In genomic region chr6:97405818-97406409, GRCh38 we compare ENCODE assay signal across 16 cellular contexts.
"Had no signal": no experiment of that assay in that cellular context is flagged by ENCODE, and none has a peak within 500 bp of the region (broad histone marks: within the 10 kb centered on the region; RNA-seq: fewer than 3 reads in every experiment).

No MANE protein-coding gene starts in this region.

- H3K9me3 Mint-ChIP-seq: activated naive CD4-positive, alpha-beta T cell treated with anti-CD3 and anti-CD28 coated beads, Interleukin-2, amount 10 ng/mL, durations not matched to agents 7 days and 5 days; activated T-helper 17 cell treated with anti-CD3 and anti-CD28 coated beads, Interleukin-2, amount 50 U/mL, for 72 hours; neural crest cell had no signal

- FAIRE-seq: kidney had no signal

- H3K4me2 ChIP-seq: smooth muscle cell had no signal

- DNase-seq: activated CD4-positive, alpha-beta T cell treated with anti-CD3 and anti-CD28 coated beads for 48 hours; activated naive CD4-positive, alpha-beta T cell treated with anti-CD3 and anti-CD28 coated beads, Interleukin-2, amount 10 ng/mL, durations not matched to agents 7 days and 5 days; central memory CD4-positive, alpha-beta T cell; cortex of kidney; effector CD8-positive, alpha-beta T cell; gastrocnemius medialis; heart right ventricle; kidney; pancreas; tibial artery; uterus; WERI-Rb-1 had no signal

- H3K4me1 ChIP-seq: gastrocnemius medialis, pancreas, right atrium auricular region, tibial artery, uterus had no signal

- H3K27ac ChIP-seq: gastrocnemius medialis, heart right ventricle, pancreas, right atrium auricular region, tibial artery, uterus, WERI-Rb-1 had no signal

- H3K4me3 ChIP-seq: gastrocnemius medialis, heart right ventricle, pancreas, right atrium auricular region, smooth muscle cell, tibial artery, uterus had no signal

- H3K36me3 Mint-ChIP-seq: activated naive CD4-positive, alpha-beta T cell treated with anti-CD3 and anti-CD28 coated beads, Interleukin-2, amount 10 ng/mL, durations not matched to agents 7 days and 5 days had no signal

- H3K27ac Mint-ChIP-seq: activated naive CD4-positive, alpha-beta T cell treated with anti-CD3 and anti-CD28 coated beads, Interleukin-2, amount 10 ng/mL, durations not matched to agents 7 days and 5 days; activated T-helper 17 cell treated with anti-CD3 and anti-CD28 coated beads, Interleukin-2, amount 50 U/mL, for 72 hours had no signal

- H3K4me1 Mint-ChIP-seq: activated naive CD4-positive, alpha-beta T cell treated with anti-CD3 and anti-CD28 coated beads, Interleukin-2, amount 10 ng/mL, durations not matched to agents 7 days and 5 days; activated T-helper 17 cell treated with anti-CD3 and anti-CD28 coated beads, Interleukin-2, amount 50 U/mL, for 72 hours; neural crest cell had no signal

- H3K27me3 ChIP-seq: gastrocnemius medialis, heart right ventricle, pancreas, right atrium auricular region, tibial artery, uterus had no signal

- H3K36me3 ChIP-seq: gastrocnemius medialis, heart right ventricle, pancreas, right atrium auricular region, tibial artery, uterus, WERI-Rb-1 had no signal

- H3K9me3 ChIP-seq: gastrocnemius medialis, pancreas, right atrium auricular region, tibial artery, uterus had no signal

- ATAC-seq: activated T-helper 17 cell treated with anti-CD3 and anti-CD28 coated beads, Interleukin-2, amount 50 U/mL, for 72 hours; gastrocnemius medialis; heart right ventricle; pancreas had no signal

- H3K4me3 Mint-ChIP-seq: activated naive CD4-positive, alpha-beta T cell treated with anti-CD3 and anti-CD28 coated beads, Interleukin-2, amount 10 ng/mL, durations not matched to agents 7 days and 5 days; activated T-helper 17 cell treated with anti-CD3 and anti-CD28 coated beads, Interleukin-2, amount 50 U/mL, for 72 hours; neural crest cell had no signal
